ENCODE assay signal across 6 cellular contexts in the genomic region with DNA sequence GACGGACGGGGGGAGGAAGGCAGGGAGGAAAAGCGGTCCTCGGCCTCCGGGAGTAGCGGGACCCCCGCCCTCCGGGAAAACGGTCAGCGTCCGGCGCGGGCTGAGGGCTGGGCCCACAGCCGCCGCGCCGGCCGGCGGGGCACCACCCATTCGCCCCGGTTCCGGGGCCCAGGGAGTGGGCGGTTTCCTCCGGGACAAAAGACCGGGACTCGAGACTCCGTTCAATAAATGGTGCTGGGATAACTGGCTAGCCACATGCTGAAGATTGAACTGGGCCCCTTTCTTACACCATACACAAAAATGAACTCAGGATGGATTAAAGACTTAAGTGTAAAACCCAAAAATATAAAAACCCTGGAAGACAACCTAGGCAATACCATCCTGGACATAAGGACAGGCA. TPM values are rescaled to one million over a fixed set of nuclear protein-coding genes. Genes with fewer than 3 reads are reported as not detected.
"Had no signal": no experiment of that assay in that cellular context is flagged by ENCODE, and none has a peak within 500 bp of the region (broad histone marks: within the 10 kb centered on the region; RNA-seq: fewer than 3 reads in every experiment).

No MANE protein-coding gene starts in this region.

RNA-seq across cellular contexts. Expression of a gene that starts 28.8 kb away (rescaled TPM):
- total RNA-seq: GM23248, H1, H4, H7, H9, HFFc6 had no signal
- polyA plus RNA-seq: GM23248, H1 had no signal
